8 cellular contexts compared by ENCODE assay signal in the genomic region with DNA sequence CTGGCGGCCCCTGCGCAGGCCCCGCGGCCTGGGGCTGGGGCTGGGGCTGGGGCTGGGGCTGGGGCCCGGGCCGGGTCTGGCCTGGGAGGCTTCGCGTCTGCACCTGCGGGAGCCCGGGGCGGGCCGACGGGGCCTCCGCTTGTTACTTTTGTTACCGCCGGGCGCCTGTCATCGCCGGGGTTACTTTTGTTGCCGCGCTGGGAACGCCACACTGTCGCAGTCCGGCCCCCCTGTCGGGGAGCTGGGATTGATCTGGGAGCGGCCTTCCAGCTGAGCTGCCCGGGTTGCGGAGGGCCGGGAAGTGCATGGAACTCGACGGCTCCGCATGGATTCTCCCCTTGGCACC. TPM values are rescaled to one million over a fixed set of nuclear protein-coding genes. Genes with fewer than 3 reads are reported as not detected.
DNase-seq lines count a peak whose midpoint lies in the region; ATAC-seq and TF ChIP-seq lines count a peak whose summit lies in the region.

No MANE protein-coding gene starts in this region.

- DNase-seq in CD14-positive monocyte (ENCODE audit: low spot score) (no peak), iPS-NIHi11 (ENCODE audit: low spot score) (peak; percentile 70)
- DNase-seq in stimulated activated naive CD8-positive, alpha-beta T cell treated with anti-CD3 and anti-CD28 coated beads, Interleukin-15, Interleukin-2, amounts not matched to agents 100 U/mL and 50 U/mL, for 24 hours = peak; percentile 43

- peak overlapping the region; percentile 90 to 95 for H3K4me3 Mint-ChIP-seq in CD14-positive monocyte
- H3K4me3 Mint-ChIP-seq in activated naive CD8-positive, alpha-beta T cell = peak overlapping the region; percentile 86

- peaks cover 49% of the 10 kb centered on the region for H3K4me1 Mint-ChIP-seq in CD14-positive monocyte
- peaks cover 23% of the 10 kb centered on the region for H3K4me1 Mint-ChIP-seq in activated naive CD8-positive, alpha-beta T cell (ENCODE audit: low read depth)

- H3K27me3 Mint-ChIP-seq in CD14-positive monocyte (ENCODE audit: low read depth in 3 of 3) = peaks cover 0 to 7% (median 0%) of the 10 kb centered on the region in 3 donors
- H3K27me3 Mint-ChIP-seq in activated naive CD8-positive, alpha-beta T cell = no peaks in the 10 kb centered on the region

- H3K27ac Mint-ChIP-seq in CD14-positive monocyte = peak overlapping the region; percentile 94 to 98 (median 95)
- H3K27ac Mint-ChIP-seq in activated naive CD8-positive, alpha-beta T cell = no peak overlapping the region

- peaks cover 41 to 57% of the 10 kb centered on the region in 2 donors for H3K36me3 Mint-ChIP-seq in CD14-positive monocyte
- H3K36me3 Mint-ChIP-seq in activated naive CD8-positive, alpha-beta T cell = no peaks in the 10 kb centered on the region

- no peak for TF ChIP-seq CTCF in CD14-positive monocyte (IDR thresholded peaks at IDR 0.05)

- intact Hi-C loops in CD14-positive monocyte (cut with micrococcal nuclease) = loop anchor here (5.0 to 10.0 kb wide), 6 partner anchors 138 to 661 kb away; partner anchors contain the start of genes ADRM1 (in 2 of the 2), PSMA7 (in 1 of the 2), RPS21 (in 1 of the 2) and SS18L1 (in 1 of the 2)

- ATAC-seq in HG02610 (IDR thresholded peaks at IDR 0.05; ENCODE audit: unreplicated experiment) (peak; percentile 8), GM21717 (IDR thresholded peaks at IDR 0.05; ENCODE audit: unreplicated experiment) (no peak), HG03565 (IDR thresholded peaks at IDR 0.05; ENCODE audit: unreplicated experiment) (no peak), HG02571 (IDR thresholded peaks at IDR 0.05; ENCODE audit: unreplicated experiment) (no peak)
- ATAC-seq in stimulated activated naive CD8-positive, alpha-beta T cell treated with anti-CD3 and anti-CD28 coated beads, Interleukin-15, Interleukin-2, amounts not matched to agents 100 U/mL and 50 U/mL, for 24 hours = peak; percentile 35

- no peaks in the 10 kb centered on the region for H3K9me3 Mint-ChIP-seq in CD14-positive monocyte
- no peaks in the 10 kb centered on the region for H3K9me3 Mint-ChIP-seq in activated naive CD8-positive, alpha-beta T cell (ENCODE audit: low read depth)

RNA-seq across cellular contexts. Expression of gene OGFR, which starts 0.7 kb away (rescaled TPM):
- polyA plus RNA-seq in CD14-positive monocyte = 10 to 100 TPM; 47.8 to 79.3 TPM

RNA-seq across cellular contexts. Expression of gene MRGBP, which starts 9.1 kb away (rescaled TPM):
- polyA plus RNA-seq in CD14-positive monocyte = 10 to 100 TPM; 10.2 to 10.5 TPM

RNA-seq across cellular contexts. Expression of gene COL9A3, which starts 11.5 kb away (rescaled TPM):
- polyA plus RNA-seq in CD14-positive monocyte = 1 to 10 TPM; 1.8 to 2.6 TPM

RNA-seq across cellular contexts. Expression of gene TCFL5, which starts 56.3 kb away (rescaled TPM):
- under 1 TPM; 0.38 to 0.89 TPM for polyA plus RNA-seq in CD14-positive monocyte

Comparison
In these comparisons a context has a peak if more than half of its experiments do, and no peak if none do; other contexts are left out.
1. ATAC-seq: peak in HG02610 (single experiment) and stimulated activated naive CD8-positive, alpha-beta T cell treated with anti-CD3 and anti-CD28 coated beads, Interleukin-15, Interleukin-2, amounts not matched to agents 100 U/mL and 50 U/mL, for 24 hours (single experiment); none in GM21717 (single experiment), HG03565 (single experiment) and HG02571 (single experiment).